In the genomic region with DNA sequence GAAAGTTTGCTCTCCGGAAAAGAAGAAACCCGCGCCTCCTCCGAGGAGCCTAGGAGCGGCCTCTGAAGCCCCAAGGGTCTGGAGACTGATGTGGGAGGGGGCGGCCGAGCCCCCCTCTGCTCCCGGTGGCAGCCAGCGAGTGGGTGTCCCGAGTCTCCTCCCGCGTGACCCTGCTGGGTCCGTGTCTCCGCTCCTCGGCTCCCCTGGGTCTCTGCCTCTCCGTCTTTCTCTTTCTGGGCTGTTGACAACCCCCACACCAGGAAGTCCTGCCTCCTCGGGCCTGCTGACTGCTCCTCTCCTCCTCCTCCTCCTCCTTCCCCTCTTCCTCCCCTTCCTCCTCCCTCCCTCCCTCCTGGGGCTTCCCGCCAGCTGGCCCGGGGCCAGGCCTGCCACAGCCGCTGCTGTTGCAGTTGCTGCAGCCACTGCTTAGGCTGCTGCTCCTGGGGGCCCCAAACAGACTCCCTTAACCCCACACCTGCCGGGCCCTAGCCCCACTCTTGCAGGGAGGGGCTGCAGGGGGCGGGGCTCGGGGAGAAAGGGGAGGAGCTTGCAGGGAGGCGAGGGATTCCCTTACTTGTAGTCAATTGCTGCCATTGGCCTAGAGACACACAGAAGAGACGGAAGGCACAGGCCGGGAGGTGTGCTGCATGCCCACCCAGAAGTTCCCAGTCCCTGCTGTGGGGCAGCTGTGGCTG, we compare ENCODE assay signal across 1 cellular context.
TF ChIP-seq lines count a peak whose summit lies in the region.

A gene (minus strand): TSS at position 249 of the 695 bp plus-strand sequence. CDS start 1,176 bp downstream, outside the sequence.

TF ChIP-seq in K562, 482 proteins besides CTCF, POLR2A, EP300 and RAD21 (continued from another document and continues in another):
- TF ChIP-seq, protein P1, sequence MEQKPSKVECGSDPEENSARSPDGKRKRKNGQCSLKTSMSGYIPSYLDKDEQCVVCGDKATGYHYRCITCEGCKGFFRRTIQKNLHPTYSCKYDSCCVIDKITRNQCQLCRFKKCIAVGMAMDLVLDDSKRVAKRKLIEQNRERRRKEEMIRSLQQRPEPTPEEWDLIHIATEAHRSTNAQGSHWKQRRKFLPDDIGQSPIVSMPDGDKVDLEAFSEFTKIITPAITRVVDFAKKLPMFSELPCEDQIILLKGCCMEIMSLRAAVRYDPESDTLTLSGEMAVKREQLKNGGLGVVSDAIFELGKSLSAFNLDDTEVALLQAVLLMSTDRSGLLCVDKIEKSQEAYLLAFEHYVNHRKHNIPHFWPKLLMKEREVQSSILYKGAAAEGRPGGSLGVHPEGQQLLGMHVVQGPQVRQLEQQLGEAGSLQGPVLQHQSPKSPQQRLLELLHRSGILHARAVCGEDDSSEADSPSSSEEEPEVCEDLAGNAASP (IDR thresholded peaks at IDR 0.05): no peak
- TF ChIP-seq, protein P2, sequence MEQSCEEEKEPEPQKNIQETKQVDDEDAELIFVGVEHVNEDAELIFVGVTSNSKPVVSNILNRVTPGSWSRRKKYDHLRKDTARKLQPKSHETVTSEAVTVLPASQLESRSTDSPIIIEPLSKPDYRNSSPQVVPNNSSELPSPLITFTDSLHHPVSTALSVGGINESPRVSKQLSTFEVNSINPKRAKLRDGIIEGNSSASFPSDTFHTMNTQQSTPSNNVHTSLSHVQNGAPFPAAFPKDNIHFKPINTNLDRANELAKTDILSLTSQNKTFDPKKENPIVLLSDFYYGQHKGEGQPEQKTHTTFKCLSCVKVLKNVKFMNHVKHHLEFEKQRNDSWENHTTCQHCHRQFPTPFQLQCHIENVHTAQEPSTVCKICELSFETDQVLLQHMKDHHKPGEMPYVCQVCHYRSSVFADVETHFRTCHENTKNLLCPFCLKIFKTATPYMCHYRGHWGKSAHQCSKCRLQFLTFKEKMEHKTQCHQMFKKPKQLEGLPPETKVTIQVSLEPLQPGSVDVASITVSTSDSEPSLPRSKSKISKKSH (CRISPR knock-in tag; IDR thresholded peaks at IDR 0.05): no peak
- no peak for TF ChIP-seq ZNF561 (CRISPR knock-in tag; conservative IDR thresholded peaks at IDR 0.05)
- TF ChIP-seq WHSC1 (IDR thresholded peaks at IDR 0.05; ENCODE audit: low read length): no peak
- TF ChIP-seq, protein P3, sequence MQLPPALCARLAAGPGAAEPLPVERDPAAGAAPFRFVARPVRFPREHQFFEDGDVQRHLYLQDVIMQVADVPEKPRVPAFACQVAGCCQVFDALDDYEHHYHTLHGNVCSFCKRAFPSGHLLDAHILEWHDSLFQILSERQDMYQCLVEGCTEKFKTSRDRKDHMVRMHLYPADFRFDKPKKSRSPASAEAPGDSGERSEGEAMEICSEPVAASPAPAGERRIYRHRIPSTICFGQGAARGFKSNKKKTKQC (CRISPR knock-in tag; IDR thresholded peaks at IDR 0.05): no peak
- TF ChIP-seq DACH1 (IDR thresholded peaks at IDR 0.05; ENCODE audit: partially characterized antibody): peak; percentile 88
- no peak for TF ChIP-seq KLF6 (CRISPR knock-in tag; IDR thresholded peaks at IDR 0.05; ENCODE audit: borderline replicate concordance)
- no peak for TF ChIP-seq MAFK (IDR thresholded peaks at IDR 0.05; ENCODE audit: low read length)
- no peak for TF ChIP-seq ZNF57 (CRISPR knock-in tag; IDR thresholded peaks at IDR 0.05)
- TF ChIP-seq EWSR1 (IDR thresholded peaks at IDR 0.05; ENCODE audit: borderline replicate concordance, low read depth, partially characterized antibody): no peak
- TF ChIP-seq, protein P4, sequence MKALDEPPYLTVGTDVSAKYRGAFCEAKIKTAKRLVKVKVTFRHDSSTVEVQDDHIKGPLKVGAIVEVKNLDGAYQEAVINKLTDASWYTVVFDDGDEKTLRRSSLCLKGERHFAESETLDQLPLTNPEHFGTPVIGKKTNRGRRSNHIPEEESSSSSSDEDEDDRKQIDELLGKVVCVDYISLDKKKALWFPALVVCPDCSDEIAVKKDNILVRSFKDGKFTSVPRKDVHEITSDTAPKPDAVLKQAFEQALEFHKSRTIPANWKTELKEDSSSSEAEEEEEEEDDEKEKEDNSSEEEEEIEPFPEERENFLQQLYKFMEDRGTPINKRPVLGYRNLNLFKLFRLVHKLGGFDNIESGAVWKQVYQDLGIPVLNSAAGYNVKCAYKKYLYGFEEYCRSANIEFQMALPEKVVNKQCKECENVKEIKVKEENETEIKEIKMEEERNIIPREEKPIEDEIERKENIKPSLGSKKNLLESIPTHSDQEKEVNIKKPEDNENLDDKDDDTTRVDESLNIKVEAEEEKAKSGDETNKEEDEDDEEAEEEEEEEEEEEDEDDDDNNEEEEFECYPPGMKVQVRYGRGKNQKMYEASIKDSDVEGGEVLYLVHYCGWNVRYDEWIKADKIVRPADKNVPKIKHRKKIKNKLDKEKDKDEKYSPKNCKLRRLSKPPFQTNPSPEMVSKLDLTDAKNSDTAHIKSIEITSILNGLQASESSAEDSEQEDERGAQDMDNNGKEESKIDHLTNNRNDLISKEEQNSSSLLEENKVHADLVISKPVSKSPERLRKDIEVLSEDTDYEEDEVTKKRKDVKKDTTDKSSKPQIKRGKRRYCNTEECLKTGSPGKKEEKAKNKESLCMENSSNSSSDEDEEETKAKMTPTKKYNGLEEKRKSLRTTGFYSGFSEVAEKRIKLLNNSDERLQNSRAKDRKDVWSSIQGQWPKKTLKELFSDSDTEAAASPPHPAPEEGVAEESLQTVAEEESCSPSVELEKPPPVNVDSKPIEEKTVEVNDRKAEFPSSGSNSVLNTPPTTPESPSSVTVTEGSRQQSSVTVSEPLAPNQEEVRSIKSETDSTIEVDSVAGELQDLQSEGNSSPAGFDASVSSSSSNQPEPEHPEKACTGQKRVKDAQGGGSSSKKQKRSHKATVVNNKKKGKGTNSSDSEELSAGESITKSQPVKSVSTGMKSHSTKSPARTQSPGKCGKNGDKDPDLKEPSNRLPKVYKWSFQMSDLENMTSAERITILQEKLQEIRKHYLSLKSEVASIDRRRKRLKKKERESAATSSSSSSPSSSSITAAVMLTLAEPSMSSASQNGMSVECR (CRISPR knock-in tag; IDR thresholded peaks at IDR 0.05): peak; percentile 83; the same call in 1 of the 2 replicates
- TF ChIP-seq, protein P5, sequence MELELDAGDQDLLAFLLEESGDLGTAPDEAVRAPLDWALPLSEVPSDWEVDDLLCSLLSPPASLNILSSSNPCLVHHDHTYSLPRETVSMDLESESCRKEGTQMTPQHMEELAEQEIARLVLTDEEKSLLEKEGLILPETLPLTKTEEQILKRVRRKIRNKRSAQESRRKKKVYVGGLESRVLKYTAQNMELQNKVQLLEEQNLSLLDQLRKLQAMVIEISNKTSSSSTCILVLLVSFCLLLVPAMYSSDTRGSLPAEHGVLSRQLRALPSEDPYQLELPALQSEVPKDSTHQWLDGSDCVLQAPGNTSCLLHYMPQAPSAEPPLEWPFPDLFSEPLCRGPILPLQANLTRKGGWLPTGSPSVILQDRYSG (tag; conservative IDR thresholded peaks at IDR 0.05; ENCODE audit: low read depth): no peak
- peak; percentile 70 for TF ChIP-seq MTA2 (IDR thresholded peaks at IDR 0.05; ENCODE audit: low read depth)
- peak; percentile 67 for TF ChIP-seq RAD51 (IDR thresholded peaks at IDR 0.05; ENCODE audit: borderline replicate concordance, low read depth)
- no peak for TF ChIP-seq ZNF239 (CRISPR knock-in tag; IDR thresholded peaks at IDR 0.05)
- TF ChIP-seq SUPT5H (IDR thresholded peaks at IDR 0.05): peak; percentile 90
- no peak for TF ChIP-seq SMAD2 (IDR thresholded peaks at IDR 0.05; ENCODE audit: low read depth, low read length)
- peak; percentile 84; the same call in 1 of the 2 replicates for TF ChIP-seq CBX1 (IDR thresholded peaks at IDR 0.05; ENCODE audit: low read depth)
- no peak for TF ChIP-seq ZNF589 (CRISPR knock-in tag; IDR thresholded peaks at IDR 0.05; ENCODE audit: low read depth)
- TF ChIP-seq, protein P6, sequence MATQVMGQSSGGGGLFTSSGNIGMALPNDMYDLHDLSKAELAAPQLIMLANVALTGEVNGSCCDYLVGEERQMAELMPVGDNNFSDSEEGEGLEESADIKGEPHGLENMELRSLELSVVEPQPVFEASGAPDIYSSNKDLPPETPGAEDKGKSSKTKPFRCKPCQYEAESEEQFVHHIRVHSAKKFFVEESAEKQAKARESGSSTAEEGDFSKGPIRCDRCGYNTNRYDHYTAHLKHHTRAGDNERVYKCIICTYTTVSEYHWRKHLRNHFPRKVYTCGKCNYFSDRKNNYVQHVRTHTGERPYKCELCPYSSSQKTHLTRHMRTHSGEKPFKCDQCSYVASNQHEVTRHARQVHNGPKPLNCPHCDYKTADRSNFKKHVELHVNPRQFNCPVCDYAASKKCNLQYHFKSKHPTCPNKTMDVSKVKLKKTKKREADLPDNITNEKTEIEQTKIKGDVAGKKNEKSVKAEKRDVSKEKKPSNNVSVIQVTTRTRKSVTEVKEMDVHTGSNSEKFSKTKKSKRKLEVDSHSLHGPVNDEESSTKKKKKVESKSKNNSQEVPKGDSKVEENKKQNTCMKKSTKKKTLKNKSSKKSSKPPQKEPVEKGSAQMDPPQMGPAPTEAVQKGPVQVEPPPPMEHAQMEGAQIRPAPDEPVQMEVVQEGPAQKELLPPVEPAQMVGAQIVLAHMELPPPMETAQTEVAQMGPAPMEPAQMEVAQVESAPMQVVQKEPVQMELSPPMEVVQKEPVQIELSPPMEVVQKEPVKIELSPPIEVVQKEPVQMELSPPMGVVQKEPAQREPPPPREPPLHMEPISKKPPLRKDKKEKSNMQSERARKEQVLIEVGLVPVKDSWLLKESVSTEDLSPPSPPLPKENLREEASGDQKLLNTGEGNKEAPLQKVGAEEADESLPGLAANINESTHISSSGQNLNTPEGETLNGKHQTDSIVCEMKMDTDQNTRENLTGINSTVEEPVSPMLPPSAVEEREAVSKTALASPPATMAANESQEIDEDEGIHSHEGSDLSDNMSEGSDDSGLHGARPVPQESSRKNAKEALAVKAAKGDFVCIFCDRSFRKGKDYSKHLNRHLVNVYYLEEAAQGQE (CRISPR knock-in tag; IDR thresholded peaks at IDR 0.05; ENCODE audit: low read depth): no peak
- no peak for TF ChIP-seq RFX7 (CRISPR knock-in tag; IDR thresholded peaks at IDR 0.05)
- peak; percentile 82 for TF ChIP-seq POLR2AphosphoS5 (IDR thresholded peaks at IDR 0.05; ENCODE audit: control insufficient read depth, insufficient read depth, low read depth, low read length)
- TF ChIP-seq, protein P7, sequence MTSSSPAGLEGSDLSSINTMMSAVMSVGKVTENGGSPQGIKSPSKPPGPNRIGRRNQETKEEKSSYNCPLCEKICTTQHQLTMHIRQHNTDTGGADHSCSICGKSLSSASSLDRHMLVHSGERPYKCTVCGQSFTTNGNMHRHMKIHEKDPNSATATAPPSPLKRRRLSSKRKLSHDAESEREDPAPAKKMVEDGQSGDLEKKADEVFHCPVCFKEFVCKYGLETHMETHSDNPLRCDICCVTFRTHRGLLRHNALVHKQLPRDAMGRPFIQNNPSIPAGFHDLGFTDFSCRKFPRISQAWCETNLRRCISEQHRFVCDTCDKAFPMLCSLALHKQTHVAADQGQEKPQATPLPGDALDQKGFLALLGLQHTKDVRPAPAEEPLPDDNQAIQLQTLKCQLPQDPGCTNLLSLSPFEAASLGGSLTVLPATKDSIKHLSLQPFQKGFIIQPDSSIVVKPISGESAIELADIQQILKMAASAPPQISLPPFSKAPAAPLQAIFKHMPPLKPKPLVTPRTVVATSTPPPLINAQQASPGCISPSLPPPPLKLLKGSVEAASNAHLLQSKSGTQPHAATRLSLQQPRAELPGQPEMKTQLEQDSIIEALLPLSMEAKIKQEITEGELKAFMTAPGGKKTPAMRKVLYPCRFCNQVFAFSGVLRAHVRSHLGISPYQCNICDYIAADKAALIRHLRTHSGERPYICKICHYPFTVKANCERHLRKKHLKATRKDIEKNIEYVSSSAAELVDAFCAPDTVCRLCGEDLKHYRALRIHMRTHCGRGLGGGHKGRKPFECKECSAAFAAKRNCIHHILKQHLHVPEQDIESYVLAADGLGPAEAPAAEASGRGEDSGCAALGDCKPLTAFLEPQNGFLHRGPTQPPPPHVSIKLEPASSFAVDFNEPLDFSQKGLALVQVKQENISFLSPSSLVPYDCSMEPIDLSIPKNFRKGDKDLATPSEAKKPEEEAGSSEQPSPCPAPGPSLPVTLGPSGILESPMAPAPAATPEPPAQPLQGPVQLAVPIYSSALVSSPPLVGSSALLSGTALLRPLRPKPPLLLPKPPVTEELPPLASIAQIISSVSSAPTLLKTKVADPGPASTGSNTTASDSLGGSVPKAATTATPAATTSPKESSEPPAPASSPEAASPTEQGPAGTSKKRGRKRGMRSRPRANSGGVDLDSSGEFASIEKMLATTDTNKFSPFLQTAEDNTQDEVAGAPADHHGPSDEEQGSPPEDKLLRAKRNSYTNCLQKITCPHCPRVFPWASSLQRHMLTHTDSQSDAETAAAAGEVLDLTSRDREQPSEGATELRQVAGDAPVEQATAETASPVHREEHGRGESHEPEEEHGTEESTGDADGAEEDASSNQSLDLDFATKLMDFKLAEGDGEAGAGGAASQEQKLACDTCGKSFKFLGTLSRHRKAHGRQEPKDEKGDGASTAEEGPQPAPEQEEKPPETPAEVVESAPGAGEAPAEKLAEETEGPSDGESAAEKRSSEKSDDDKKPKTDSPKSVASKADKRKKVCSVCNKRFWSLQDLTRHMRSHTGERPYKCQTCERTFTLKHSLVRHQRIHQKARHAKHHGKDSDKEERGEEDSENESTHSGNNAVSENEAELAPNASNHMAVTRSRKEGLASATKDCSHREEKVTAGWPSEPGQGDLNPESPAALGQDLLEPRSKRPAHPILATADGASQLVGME (CRISPR knock-in tag; IDR thresholded peaks at IDR 0.05): no peak
- no peak for TF ChIP-seq GTF2A2 (tag; IDR thresholded peaks at IDR 0.05)
- TF ChIP-seq SPI1 (IDR thresholded peaks at IDR 0.05; ENCODE audit: borderline replicate concordance, low read depth, low read length): peak; percentile 82
- TF ChIP-seq, protein P8, sequence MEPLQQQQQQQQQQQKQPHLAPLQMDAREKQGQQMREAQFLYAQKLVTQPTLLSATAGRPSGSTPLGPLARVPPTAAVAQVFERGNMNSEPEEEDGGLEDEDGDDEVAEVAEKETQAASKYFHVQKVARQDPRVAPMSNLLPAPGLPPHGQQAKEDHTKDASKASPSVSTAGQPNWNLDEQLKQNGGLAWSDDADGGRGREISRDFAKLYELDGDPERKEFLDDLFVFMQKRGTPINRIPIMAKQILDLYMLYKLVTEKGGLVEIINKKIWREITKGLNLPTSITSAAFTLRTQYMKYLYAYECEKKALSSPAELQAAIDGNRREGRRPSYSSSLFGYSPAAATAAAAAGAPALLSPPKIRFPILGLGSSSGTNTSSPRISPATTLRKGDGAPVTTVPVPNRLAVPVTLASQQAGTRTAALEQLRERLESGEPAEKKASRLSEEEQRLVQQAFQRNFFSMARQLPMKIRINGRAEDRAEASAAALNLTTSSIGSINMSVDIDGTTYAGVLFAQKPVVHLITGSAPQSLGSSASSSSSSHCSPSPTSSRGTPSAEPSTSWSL (CRISPR knock-in tag; IDR thresholded peaks at IDR 0.05; ENCODE audit: borderline replicate concordance): no peak
- peak; percentile 98 to 99 for TF ChIP-seq MAZ (CRISPR knock-in tag; conservative IDR thresholded peaks at IDR 0.05 in 1 of 2, IDR thresholded peaks at IDR 0.05 in 1 of 2)
